Comparison of ENCODE assay signal across 8 cellular contexts in the genomic region with DNA sequence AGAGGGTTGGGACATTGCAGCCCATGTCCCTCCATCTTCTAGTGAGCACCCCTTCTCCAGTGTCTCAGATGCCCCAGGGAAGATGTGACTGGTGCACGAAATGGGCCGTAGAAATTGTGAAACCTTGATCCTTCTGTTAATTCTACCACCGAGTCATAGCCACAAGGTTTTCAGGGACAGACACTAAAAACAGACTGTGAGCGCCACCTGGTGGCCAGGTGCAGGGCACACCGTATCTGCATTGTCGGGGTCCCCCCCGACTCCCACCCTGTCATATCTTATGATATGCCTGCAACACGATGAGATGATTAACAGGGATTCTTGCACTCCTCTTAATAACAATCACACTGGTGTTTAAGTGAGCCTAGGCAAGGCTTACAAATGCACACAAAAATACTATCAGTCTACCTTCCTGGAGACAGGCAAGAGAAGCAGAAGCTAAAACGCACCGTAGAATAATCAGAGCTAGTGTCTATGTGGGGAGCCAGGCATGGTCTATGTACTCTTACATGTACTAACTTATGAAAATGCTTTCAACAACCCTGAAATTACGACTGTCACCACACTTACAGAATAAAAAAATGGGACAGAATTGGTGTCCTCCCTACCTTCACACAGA. TPM values are rescaled to one million over a fixed set of nuclear protein-coding genes. Genes with fewer than 3 reads are reported as not detected.
A peak's percentile ranks its signal among the peaks of the same experiment; 100 is the strongest.
DNase-seq lines count a peak whose midpoint lies in the region; ATAC-seq and TF ChIP-seq lines count a peak whose summit lies in the region.

No MANE protein-coding gene starts in this region.

- H3K4me3 Mint-ChIP-seq in T-helper 2 cell treated with Interferon-gamma antibody and Interleukin-4, amounts not matched to agents 5 μg/mL and 100 μg/mL, for 36 hours: no peak overlapping the region
- H3K4me3 Mint-ChIP-seq in immature natural killer cell: no peak overlapping the region

- no peaks in the 10 kb centered on the region for H3K36me3 ChIP-seq in MG63

- H3K9me3 Mint-ChIP-seq in T-helper 2 cell treated with Interferon-gamma antibody and Interleukin-4, amounts not matched to agents 5 μg/mL and 100 μg/mL, for 36 hours: no peaks in the 10 kb centered on the region
- H3K9me3 Mint-ChIP-seq in immature natural killer cell: no peaks in the 10 kb centered on the region

- no peak for ATAC-seq in HG03196 (IDR thresholded peaks at IDR 0.05; ENCODE audit: unreplicated experiment)

- H3K27me3 Mint-ChIP-seq in T-helper 2 cell treated with Interferon-gamma antibody and Interleukin-4, amounts not matched to agents 5 μg/mL and 100 μg/mL, for 36 hours (ENCODE audit: low read depth): peaks cover 7% of the 10 kb centered on the region
- peaks cover 2 to 4% (median 4%) of the 10 kb centered on the region in 3 donors for H3K27me3 Mint-ChIP-seq in immature natural killer cell (ENCODE audit: low read depth in 3 of 3)

- no peaks in the 10 kb centered on the region for H3K36me3 Mint-ChIP-seq in T-helper 2 cell treated with Interferon-gamma antibody and Interleukin-4, amounts not matched to agents 5 μg/mL and 100 μg/mL, for 36 hours (ENCODE audit: low read depth)
- no peaks in the 10 kb centered on the region for H3K36me3 Mint-ChIP-seq in immature natural killer cell

- peak; percentile 74 for TF ChIP-seq CTCF in astrocyte of the cerebellum (IDR thresholded peaks at IDR 0.05; ENCODE audit: low read depth, low read length, missing control alignments)

- in situ Hi-C loops in astrocyte of the cerebellum (cut with HindIII; ENCODE audit: low sequenced_read_pairs): no loop called here

- DNase-seq in EH (ENCODE audit: low read depth) (peak; percentile 35), MG63 (peak; percentile 38), astrocyte of the cerebellum (ENCODE audit: low read depth) (no peak), immature natural killer cell (peak; percentile 39 to 61 (median 55)), foreskin melanocyte (no peak)
- DNase-seq in T-helper 2 cell treated with Interferon-gamma antibody and Interleukin-4, amounts not matched to agents 5 μg/mL and 100 μg/mL, for 36 hours (ENCODE audit: low spot score): peak; percentile 36
- peak; percentile 81 for DNase-seq in stimulated activated CD4-positive, alpha-beta T cell treated with anti-CD3 and anti-CD28 coated beads, Interleukin-15, amount 100 ng/mL, for 24 hours

- H3K27me3 ChIP-seq in MG63: no peaks in the 10 kb centered on the region

- H3K4me1 Mint-ChIP-seq in T-helper 2 cell treated with Interferon-gamma antibody and Interleukin-4, amounts not matched to agents 5 μg/mL and 100 μg/mL, for 36 hours (ENCODE audit: low read depth): no peaks in the 10 kb centered on the region
- peaks cover 2 to 7% of the 10 kb centered on the region in 2 donors for H3K4me1 Mint-ChIP-seq in immature natural killer cell

- H3K27ac Mint-ChIP-seq in T-helper 2 cell treated with Interferon-gamma antibody and Interleukin-4, amounts not matched to agents 5 μg/mL and 100 μg/mL, for 36 hours: no peak overlapping the region
- peak overlapping the region in 1 of 6 donors; percentile 57 for H3K27ac Mint-ChIP-seq in immature natural killer cell

- H3K4me3 ChIP-seq in MG63 (no peak overlapping the region), astrocyte of the cerebellum (ENCODE audit: low read depth, low read length) (no peak overlapping the region)

- peaks cover 8% of the 10 kb centered on the region for H3K9me3 ChIP-seq in MG63

RNA-seq across cellular contexts. Expression of a gene that starts 57.8 kb away (rescaled TPM):
- total RNA-seq in MG63 (2014; rRNA removed; shearing (Covaris generic); ENCODE audit: low replicate concordance): 0.33 and 1.1 TPM in 2 replicates
- under 1 TPM in 1 of 3 donors, not detected in 2; 0.28 TPM for polyA plus RNA-seq in immature natural killer cell

Comparison
In these comparisons a context has a peak if more than half of its experiments do, and no peak if none do; other contexts are left out.
1. DNase-seq: peak in EH (single experiment), MG63 (single experiment), T-helper 2 cell treated with Interferon-gamma antibody and Interleukin-4, amounts not matched to agents 5 μg/mL and 100 μg/mL, for 36 hours (single experiment), immature natural killer cell (3 of 3) and stimulated activated CD4-positive, alpha-beta T cell treated with anti-CD3 and anti-CD28 coated beads, Interleukin-15, amount 100 ng/mL, for 24 hours (single experiment); none in astrocyte of the cerebellum (single experiment) and foreskin melanocyte (single experiment).